Comparison of ENCODE assay signal across 1 cellular context in the genomic region with DNA sequence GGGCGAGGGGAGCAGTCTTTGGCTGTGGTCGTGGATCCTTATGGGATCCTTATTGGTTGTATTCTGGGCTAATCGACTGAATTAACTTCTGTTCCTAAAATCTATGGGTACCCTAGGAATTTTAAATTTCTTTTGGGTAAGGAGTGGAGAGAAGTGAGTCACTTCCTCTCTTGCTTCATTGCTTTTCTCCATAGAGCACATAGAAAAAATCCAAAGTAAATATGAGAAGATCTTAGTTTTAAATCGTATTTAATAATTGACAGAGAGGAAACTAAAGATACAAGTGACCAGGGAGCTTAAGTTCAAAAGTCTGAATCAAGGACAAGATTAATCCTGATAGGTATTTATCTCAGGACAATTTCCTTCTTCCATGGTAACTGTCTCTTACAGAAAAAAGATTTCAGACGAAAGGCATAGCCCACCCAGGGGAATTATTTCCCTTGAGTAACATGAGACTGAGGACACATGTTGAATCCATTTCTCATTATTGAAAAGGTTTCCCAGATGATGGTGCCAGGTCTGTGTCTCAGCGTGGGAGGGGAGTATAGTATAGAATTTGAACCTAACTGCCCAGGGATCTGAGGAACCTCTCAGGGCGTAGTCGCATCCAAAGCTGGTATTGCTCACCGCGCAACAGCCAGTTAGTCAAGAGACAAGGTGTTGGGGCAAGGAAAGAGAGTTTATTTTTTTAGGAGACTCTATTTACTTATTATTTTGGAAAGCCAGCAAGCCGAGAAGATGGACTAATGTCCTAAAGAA.
TF ChIP-seq lines count a peak whose summit lies in the region.

No MANE protein-coding gene starts in this region.

TF ChIP-seq in HCT116, 20 proteins besides CTCF, POLR2A, EP300 and RAD21 (continued from another document):
- no peak for TF ChIP-seq EZH2phosphoT487 (IDR thresholded peaks at IDR 0.05; ENCODE audit: borderline replicate concordance)
